In the genomic region with DNA sequence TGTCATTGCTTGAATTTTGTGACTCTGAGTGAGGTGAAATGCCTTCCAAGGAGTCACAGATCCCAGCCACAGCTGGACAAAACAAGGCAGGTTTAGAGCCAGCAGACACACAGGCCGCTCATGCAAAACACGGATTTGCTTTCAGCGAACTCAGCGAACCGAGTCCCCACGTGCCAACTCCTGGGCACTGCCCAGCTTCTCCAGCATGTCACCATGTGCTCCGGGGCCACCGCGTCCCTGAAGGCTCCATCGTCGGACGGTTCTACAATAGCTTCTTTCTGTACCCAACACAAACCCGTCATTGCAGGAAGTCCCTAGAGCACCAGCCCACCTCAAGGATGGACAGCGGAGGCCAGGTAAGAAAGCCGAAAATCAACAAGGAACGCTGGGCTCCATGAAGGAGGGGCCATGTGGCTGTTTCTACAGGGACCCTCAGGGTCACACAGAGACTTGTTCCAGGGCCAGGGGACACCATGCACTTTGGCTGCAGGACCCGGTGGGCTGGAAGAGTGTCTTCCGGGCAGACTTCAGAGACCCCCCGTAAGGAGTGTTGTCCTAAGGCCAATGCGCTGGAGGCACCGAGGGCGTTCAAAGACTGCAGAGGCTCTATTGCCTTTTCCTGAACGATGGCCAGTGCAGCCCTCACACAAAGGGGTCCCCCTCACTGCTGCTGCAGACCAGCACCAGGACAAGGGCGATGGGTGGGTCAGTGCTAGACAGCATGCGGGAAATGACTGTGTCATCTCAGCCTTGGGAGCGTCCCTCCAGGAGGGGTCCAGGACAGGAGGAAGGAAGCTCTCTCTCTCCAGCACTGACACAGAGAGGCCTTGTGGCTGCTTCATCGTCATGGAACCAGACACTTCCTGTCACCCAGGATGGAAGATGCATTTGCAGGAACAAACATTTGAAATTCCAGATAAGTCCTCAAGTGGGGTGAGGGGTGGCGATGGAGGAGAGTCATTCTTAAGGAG, we compare ENCODE assay signal across 18 cellular contexts. TPM values are rescaled to one million over a fixed set of nuclear protein-coding genes. Genes with fewer than 3 reads are reported as not detected.
"Had no signal": no experiment of that assay in that cellular context is flagged by ENCODE, and none has a peak within 500 bp of the region (broad histone marks: within the 10 kb centered on the region; RNA-seq: fewer than 3 reads in every experiment).

No MANE protein-coding gene starts in this region.

- H3K27me3 ChIP-seq: adrenal gland, breast epithelium had no signal

- ATAC-seq: activated naive CD4-positive, alpha-beta T cell treated with anti-CD3 and anti-CD28 coated beads, Interleukin-2, amount 50 U/mL, for 72 hours; esophagus mucosa; gastrocnemius medialis; heart left ventricle; lower lobe of right lung had no signal

- H3K36me3 Mint-ChIP-seq: activated naive CD4-positive, alpha-beta T cell treated with anti-CD3 and anti-CD28 coated beads, Interleukin-2, amount 50 U/mL, for 72 hours; mesothelial cell of epicardium had no signal

- H3K4me3 ChIP-seq: adrenal gland, breast epithelium, gastrocnemius medialis, heart left ventricle, lower lobe of right lung had no signal

- H3K27ac ChIP-seq: adrenal gland, breast epithelium, gastrocnemius medialis, heart left ventricle, lower lobe of right lung had no signal

- H3K4me1 ChIP-seq: adrenal gland, breast epithelium, gastrocnemius medialis, heart left ventricle, lower lobe of right lung had no signal

- H3K36me3 ChIP-seq: adrenal gland, breast epithelium, gastrocnemius medialis, heart left ventricle, lower lobe of right lung had no signal

- DNase-seq: activated CD4-positive, alpha-beta T cell treated with anti-CD3 and anti-CD28 coated beads, Interleukin-2, amount 50 U/mL, for 4 hours; activated gamma-delta T cell treated with Interleukin-2 at 50 U/mL for 16 hours; cortex of kidney; effector CD4-positive, alpha-beta T cell; gastrocnemius medialis; lower lobe of right lung; stimulated activated CD4-positive, alpha-beta T cell treated with anti-CD3 and anti-CD28 coated beads, Interleukin-1b, Interleukin-23, amount 100 ng/mL, for 48 hours; stimulated activated CD8-positive, alpha-beta memory T cell treated with anti-CD3 and anti-CD28 coated beads, Interleukin-4, amount 100 ng/mL, for 48 hours; stimulated activated naive CD4-positive, alpha-beta T cell had no signal

- H3K9me3 ChIP-seq: adrenal gland, breast epithelium, gastrocnemius medialis, heart left ventricle, lower lobe of right lung had no signal

- H3K4me3 Mint-ChIP-seq: activated T-helper 1 cell treated with anti-CD3 and anti-CD28 coated beads, Interleukin-12 subunit alpha, Interleukin-12 subunit beta, Interleukin-2, Interleukin-4 antibody, amounts not matched to agents 30 ng/mL and 10 ng/mL and 1 ng/mL, durations not matched to agents 14 hours and 24 hours and 36 hours; mesothelial cell of epicardium; neural crest cell had no signal

- H3K9me3 Mint-ChIP-seq: activated naive CD4-positive, alpha-beta T cell treated with anti-CD3 and anti-CD28 coated beads, Interleukin-2, amount 50 U/mL, for 72 hours; activated T-helper 1 cell treated with anti-CD3 and anti-CD28 coated beads, Interleukin-12 subunit alpha, Interleukin-12 subunit beta, Interleukin-2, Interleukin-4 antibody, amounts not matched to agents 30 ng/mL and 10 ng/mL and 1 ng/mL, durations not matched to agents 14 hours and 24 hours and 36 hours; mesothelial cell of epicardium; neural crest cell had no signal

- H3K27ac Mint-ChIP-seq: activated naive CD4-positive, alpha-beta T cell treated with anti-CD3 and anti-CD28 coated beads, Interleukin-2, amount 50 U/mL, for 72 hours; activated T-helper 1 cell treated with anti-CD3 and anti-CD28 coated beads, Interleukin-12 subunit alpha, Interleukin-12 subunit beta, Interleukin-2, Interleukin-4 antibody, amounts not matched to agents 30 ng/mL and 10 ng/mL and 1 ng/mL, durations not matched to agents 14 hours and 24 hours and 36 hours; mesothelial cell of epicardium had no signal

RNA-seq across cellular contexts. Expression of a gene that starts 19.8 kb away (rescaled TPM):
- total RNA-seq: activated CD8-positive, alpha-beta memory T cell treated with anti-CD3 and anti-CD28 coated beads for 36 hours; activated naive CD4-positive, alpha-beta T cell treated with anti-CD3 and anti-CD28 coated beads, Interleukin-2, amount 50 U/mL, for 72 hours had no signal
